18 cellular contexts compared by ENCODE assay signal in genomic region chr6:47358440-47359225, GRCh38. TPM values are rescaled to one million over a fixed set of nuclear protein-coding genes. Genes with fewer than 3 reads are reported as not detected.
A peak's percentile ranks its signal among the peaks of the same experiment; 100 is the strongest.
DNase-seq lines count a peak whose midpoint lies in the region; ATAC-seq and TF ChIP-seq lines count a peak whose summit lies in the region.
"Had no signal": no experiment of that assay in that cellular context is flagged by ENCODE, and none has a peak within 500 bp of the region (broad histone marks: within the 10 kb centered on the region; RNA-seq: fewer than 3 reads in every experiment).

No MANE protein-coding gene starts in this region.

- H3K27me3 ChIP-seq in sigmoid colon, result no peaks in the 10 kb centered on the region
- H3K27me3 ChIP-seq in A673 (replicated peaks; ENCODE audit: insufficient read depth, low read depth, low read length, poor library complexity), result peaks cover 55% of the 10 kb centered on the region

- H3K4me1 ChIP-seq in sigmoid colon (no peaks in the 10 kb centered on the region), A673 (ENCODE audit: insufficient read depth, low read length, poor library complexity, severe bottlenecking) (peaks cover 4% of the 10 kb centered on the region)

- no peak overlapping the region for H3K27ac Mint-ChIP-seq in activated B cell treated with CpG ODN at 0.5 μM for 24 hours
- H3K27ac Mint-ChIP-seq: naive thymus-derived CD4-positive, alpha-beta T cell had no signal

- ATAC-seq in GM18502 (IDR thresholded peaks at IDR 0.05; ENCODE audit: poor library complexity, unreplicated experiment) (peak; percentile 37), GM21619 (IDR thresholded peaks at IDR 0.05; ENCODE audit: unreplicated experiment) (peak; percentile 38), HG03457 (IDR thresholded peaks at IDR 0.05; ENCODE audit: unreplicated experiment) (peak; percentile 43), activated B cell treated with CpG ODN at 0.5 μM for 24 hours (ENCODE audit: low read depth) (peak; percentile 21), GM21529 (IDR thresholded peaks at IDR 0.05; ENCODE audit: unreplicated experiment) (no peak)
- ATAC-seq: naive thymus-derived CD4-positive, alpha-beta T cell; stimulated activated naive CD8-positive, alpha-beta T cell treated with anti-CD3 and anti-CD28 coated beads, Interleukin-15, Interleukin-2, amounts not matched to agents 100 U/mL and 50 U/mL, for 24 hours had no signal

- H3K27me3 Mint-ChIP-seq in activated B cell treated with CpG ODN at 0.5 μM for 24 hours, result no peaks in the 10 kb centered on the region

- POLR2A ChIA-PET in activated B cell treated with CpG ODN at 0.5 μM for 24 hours (lab: Charles Lee) (no interaction called here), A673 (lab: Charles Lee; ENCODE audit: low non-redundant PET) (no interaction called here)

- no TSS peak for BruUV-seq in A673 (replicated peaks; lab: Mats Ljungman, UMichigan)

- intact Hi-C loops in activated B cell treated with CpG ODN at 0.5 μM for 24 hours (cut with micrococcal nuclease) (no loop called here), sigmoid colon (cut with DNase I) (no loop called here), A673 (cut with micrococcal nuclease; ENCODE audit: unreplicated experiment) (no loop called here)

- no peaks in the 10 kb centered on the region for H3K9me3 Mint-ChIP-seq in activated B cell treated with CpG ODN at 0.5 μM for 24 hours
- H3K9me3 Mint-ChIP-seq: naive thymus-derived CD4-positive, alpha-beta T cell had no signal

- peaks cover 32% of the 10 kb centered on the region for H3K4me1 Mint-ChIP-seq in activated B cell treated with CpG ODN at 0.5 μM for 24 hours

- no peaks in the 10 kb centered on the region for H3K36me3 ChIP-seq in sigmoid colon
- no peaks in the 10 kb centered on the region for H3K36me3 ChIP-seq in A673 (ENCODE audit: insufficient read depth, low read length, poor library complexity, severe bottlenecking)

- no peak for TF ChIP-seq POLR2A in sigmoid colon (IDR thresholded peaks at IDR 0.05)

- WGBS in sigmoid colon, 2 donors, result 76 to 80% methylated on average over 6 of the region's 6 CpGs

- no peaks in the 10 kb centered on the region for H3K36me3 Mint-ChIP-seq in activated B cell treated with CpG ODN at 0.5 μM for 24 hours (ENCODE audit: low read depth)
- H3K36me3 Mint-ChIP-seq: naive thymus-derived CD4-positive, alpha-beta T cell had no signal

- H3K4me3 ChIP-seq in sigmoid colon, result no peak overlapping the region
- H3K4me3 ChIP-seq in A673 (ENCODE audit: low read depth, low read length, poor library complexity, severe bottlenecking), result no peak overlapping the region

- H3K4me3 Mint-ChIP-seq in activated B cell treated with CpG ODN at 0.5 μM for 24 hours, result no peak overlapping the region
- H3K4me3 Mint-ChIP-seq: naive thymus-derived CD4-positive, alpha-beta T cell had no signal

- DNase-seq in activated B cell treated with CpG ODN at 0.5 μM for 24 hours, result no peak
- no peak for DNase-seq in cortex of kidney (lab: John Stamatoyannopoulos, UW)
- no peak for DNase-seq in sigmoid colon
- no peak for DNase-seq in A673 (ENCODE audit: low spot score)
- DNase-seq: activated CD4-positive, alpha-beta T cell treated with anti-CD3 and anti-CD28 coated beads, Interleukin-2, amount 50 U/mL, for 1 hour; amniotic stem cell; DMS79 treated with DMSO at 0.1 percent for 48 hours; hypothalamus; naive thymus-derived CD4-positive, alpha-beta T cell; NCI-H1092; NCI-H446 treated with DMSO at 0.1 percent for 48 hours; retina; stimulated activated naive CD8-positive, alpha-beta T cell treated with anti-CD3 and anti-CD28 coated beads, Interleukin-15, Interleukin-2, amounts not matched to agents 100 U/mL and 50 U/mL, for 24 hours; T-helper 9 cell had no signal

- H3K9me3 ChIP-seq in sigmoid colon, result no peaks in the 10 kb centered on the region
- no peaks in the 10 kb centered on the region for H3K9me3 ChIP-seq in A673 (ENCODE audit: low read depth, low read length, poor library complexity, severe bottlenecking)

- TF ChIP-seq EP300 in sigmoid colon (IDR thresholded peaks at IDR 0.05), result no peak

- H3K27ac ChIP-seq in sigmoid colon, result no peak overlapping the region
- H3K27ac ChIP-seq in A673 (ENCODE audit: low read depth, low read length, poor library complexity, severe bottlenecking), result no peak overlapping the region

- CTCF ChIA-PET in activated B cell treated with CpG ODN at 0.5 μM for 24 hours (lab: Charles Lee), result no interaction called here
- CTCF ChIA-PET in A673 (lab: Charles Lee), result no interaction called here

- TF ChIP-seq CTCF in activated B cell treated with CpG ODN at 0.5 μM for 24 hours (IDR thresholded peaks at IDR 0.05), result no peak
- TF ChIP-seq CTCF in sigmoid colon (IDR thresholded peaks at IDR 0.05), result no peak
- TF ChIP-seq CTCF in A673 (conservative IDR thresholded peaks at IDR 0.05; ENCODE audit: low read depth, low read length), result no peak

RNA-seq across cellular contexts. Expression of gene TNFRSF21, which starts 48.9 kb away (rescaled TPM):
- total RNA-seq in activated B cell treated with CpG ODN at 0.5 μM for 24 hours (1.0 and 1.1 TPM in 2 replicates), sigmoid colon (10 to 100 TPM; 15.8 to 25.3 (median 20.6) TPM), A673 (2021) (31.3 and 36.0 TPM in 2 replicates)
- polyA plus RNA-seq in sigmoid colon, result 10 to 100 TPM; 26.4 to 49.9 (median 34.0) TPM
- polyA plus RNA-seq: naive thymus-derived CD4-positive, alpha-beta T cell had no signal
